3 cellular contexts compared by ENCODE assay signal in genomic region chr10:30963994-30964930, GRCh38.
TF ChIP-seq lines count a peak whose summit lies in the region.

No MANE protein-coding gene starts in this region.

TF ChIP-seq in liver, 16 proteins besides CTCF, POLR2A, EP300 and RAD21 (continued from another document):
- TF ChIP-seq REST (IDR thresholded peaks at IDR 0.05) (no peak), NR2F2 (IDR thresholded peaks at IDR 0.05) (peak; percentile 49), HNF4G (IDR thresholded peaks at IDR 0.05) (no peak), YY1 (IDR thresholded peaks at IDR 0.05) (no peak), HNF4A (conservative IDR thresholded peaks at IDR 0.05) (peak; percentile 28 to 54), ATF3 (IDR thresholded peaks at IDR 0.05) (no peak), EGR1 (IDR thresholded peaks at IDR 0.05; ENCODE audit: low read depth in 2 of 2) (no peak), SP1 (IDR thresholded peaks at IDR 0.05) (peak; percentile 23), MAX (IDR thresholded peaks at IDR 0.05) (no peak), RXRA (IDR thresholded peaks at IDR 0.05) (peak; percentile 61 to 84), FOXA1 (IDR thresholded peaks at IDR 0.05) (no peak), ZBTB33 (IDR thresholded peaks at IDR 0.05) (no peak)

TF ChIP-seq in HepG2, 621 proteins besides CTCF, POLR2A, EP300 and RAD21 (continued from another document):
- TF ChIP-seq AHDC1 (CRISPR knock-in tag; IDR thresholded peaks at IDR 0.05; ENCODE audit: borderline replicate concordance) (no peak), ZXDC (CRISPR knock-in tag; IDR thresholded peaks at IDR 0.05) (no peak), HOMEZ (CRISPR knock-in tag; IDR thresholded peaks at IDR 0.05; ENCODE audit: low read depth) (no peak), YEATS2 (CRISPR knock-in tag; IDR thresholded peaks at IDR 0.05; ENCODE audit: borderline replicate concordance) (no peak), ZNF367 (CRISPR knock-in tag; IDR thresholded peaks at IDR 0.05; ENCODE audit: borderline replicate concordance) (no peak)
TF ChIP-seq in HepG2: peak in this region for 0.

TF ChIP-seq in SK-N-SH treated with all-trans-retinoic acid at 6 μM for 48 hours, 23 proteins besides CTCF, POLR2A, EP300 and RAD21 (continued from another document):
- TF ChIP-seq ZNF8 (CRISPR knock-in tag; IDR thresholded peaks at IDR 0.05), result no peak
- TF ChIP-seq ZFP30 (CRISPR knock-in tag; IDR thresholded peaks at IDR 0.05), result no peak
- TF ChIP-seq TCF4 (CRISPR knock-in tag; IDR thresholded peaks at IDR 0.05; ENCODE audit: borderline replicate concordance), result no peak
- TF ChIP-seq PATZ1 (CRISPR knock-in tag; IDR thresholded peaks at IDR 0.05; ENCODE audit: borderline replicate concordance), result no peak
- no peak for TF ChIP-seq SNAI2 (CRISPR knock-in tag; IDR thresholded peaks at IDR 0.05)
- no peak for TF ChIP-seq CSRNP3 (CRISPR knock-in tag; IDR thresholded peaks at IDR 0.05)
- TF ChIP-seq RARB (CRISPR knock-in tag; IDR thresholded peaks at IDR 0.05), result no peak
